15 cellular contexts compared by ENCODE assay signal in the genomic region with DNA sequence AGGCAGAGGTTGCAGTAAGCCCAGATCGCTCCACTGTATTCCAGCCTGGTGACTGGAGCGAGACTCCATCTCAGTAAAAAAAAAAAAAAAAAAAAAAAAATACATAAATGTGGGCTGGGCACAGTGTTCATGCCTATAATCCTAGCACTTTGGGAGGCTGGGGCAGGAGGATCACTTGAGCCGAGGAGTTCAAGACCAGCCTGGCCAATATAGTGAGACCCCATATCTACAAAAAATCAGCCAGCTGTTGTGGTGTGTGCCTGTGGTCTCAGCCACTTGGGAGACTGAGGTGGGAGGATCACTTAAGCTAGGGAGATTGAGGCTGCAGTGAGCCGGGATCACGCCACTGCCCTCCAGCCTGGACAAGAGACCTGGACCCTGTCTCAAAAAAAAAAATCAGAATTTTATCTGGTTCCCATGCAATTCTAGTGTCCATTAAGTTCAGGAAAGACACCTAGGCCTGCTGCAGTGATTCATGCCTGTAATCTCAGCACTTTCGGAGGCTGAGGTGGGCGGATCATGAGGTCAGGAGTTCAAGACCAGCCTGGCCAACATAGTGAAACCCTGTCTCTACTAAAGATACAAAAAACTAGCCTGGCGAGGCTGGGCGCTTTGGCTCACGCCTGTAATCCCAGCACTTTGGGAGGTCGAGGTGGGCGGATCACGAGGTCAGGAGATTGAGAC. TPM values are rescaled to one million over a fixed set of nuclear protein-coding genes. Genes with fewer than 3 reads are reported as not detected.
"Had no signal": no experiment of that assay in that cellular context is flagged by ENCODE, and none has a peak within 500 bp of the region (broad histone marks: within the 10 kb centered on the region; RNA-seq: fewer than 3 reads in every experiment).

No MANE protein-coding gene starts in this region.

RNA-seq across cellular contexts. Expression of gene KREMEN2, which starts 32.7 kb away (rescaled TPM):
- total RNA-seq: naive thymus-derived CD4-positive, alpha-beta T cell; naive thymus-derived CD8-positive, alpha-beta T cell; natural killer cell treated with Interleukin-12 subunit alpha and Interleukin-12 subunit beta and Interleukin-15 and Interleukin-18, amount 100 ng/mL, for 72 hours; occipital lobe; omental fat pad; osteocyte; posterior vena cava; psoas muscle; pulmonary artery endothelial cell; right atrium auricular region; right cardiac atrium; right lobe of liver; sciatic nerve; sigmoid colon had no signal
- polyA plus RNA-seq: naive thymus-derived CD4-positive, alpha-beta T cell; naive thymus-derived CD8-positive, alpha-beta T cell; ovary; right cardiac atrium had no signal

RNA-seq across cellular contexts. Expression of gene PKMYT1, which starts 48.9 kb away (rescaled TPM):
- total RNA-seq: naive thymus-derived CD8-positive, alpha-beta T cell had no signal
- polyA plus RNA-seq: naive thymus-derived CD4-positive, alpha-beta T cell had no signal
